Comparison of ENCODE assay signal across 8 cellular contexts in the genomic region with DNA sequence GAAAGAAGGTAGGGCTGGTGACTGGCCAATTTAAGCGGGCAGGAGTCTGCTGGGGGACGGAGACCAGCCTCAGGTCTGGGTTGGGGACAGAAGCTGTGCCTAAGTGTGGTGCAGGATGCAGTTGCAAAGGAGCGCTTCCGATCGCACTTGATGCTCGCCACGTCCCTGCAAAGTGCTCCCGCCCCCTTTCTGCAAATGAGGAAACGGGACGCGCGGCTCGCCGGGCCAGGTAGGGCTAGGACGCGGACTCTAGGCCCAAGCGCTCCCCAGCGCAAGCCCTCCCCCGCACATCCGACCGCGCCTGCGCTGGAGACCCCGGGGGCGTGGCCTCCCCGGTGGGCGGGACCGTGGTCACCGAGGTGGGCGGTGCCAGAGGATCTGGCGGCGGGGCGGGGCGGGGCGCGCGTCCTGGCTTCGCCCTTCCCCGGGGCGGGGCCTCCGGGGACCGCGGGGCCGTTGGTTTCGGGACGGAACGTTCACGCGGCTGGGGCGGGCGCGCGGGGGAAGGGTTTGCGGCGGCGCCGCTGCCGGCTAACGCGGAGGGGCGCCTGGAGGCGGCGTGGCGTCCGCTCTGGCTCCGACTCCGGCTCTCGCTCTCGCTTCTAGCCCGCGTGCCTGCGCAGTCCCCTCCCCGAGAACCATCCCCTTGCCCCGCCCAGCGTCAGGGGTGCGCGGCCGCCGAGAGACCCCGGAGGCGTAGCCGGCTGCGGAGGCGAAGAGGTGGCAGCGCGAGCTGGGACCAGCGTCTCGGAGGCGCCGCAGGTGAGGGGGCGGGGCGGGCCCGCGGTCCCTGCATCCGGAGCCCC. TPM values are rescaled to one million over a fixed set of nuclear protein-coding genes. Genes with fewer than 3 reads are reported as not detected.
DNase-seq lines count a peak whose midpoint lies in the region; ATAC-seq and TF ChIP-seq lines count a peak whose summit lies in the region.

A gene (plus strand): TSS at position 513 of the 806 bp plus-strand sequence. CDS start 12,446 bp downstream, outside the sequence.

- no peaks in the 10 kb centered on the region for H4K20me1 ChIP-seq in SU-DHL-6 (ENCODE audit: low read depth, low read length)

- H3K4me1 ChIP-seq in ovary (ENCODE audit: insufficient read depth) (peaks cover 5% of the 10 kb centered on the region), thymus (ENCODE audit: control insufficient read depth, insufficient read depth, low read length) (peaks cover 14% of the 10 kb centered on the region)

- no peaks in the 10 kb centered on the region for H3K9me2 ChIP-seq in SU-DHL-6 (replicated peaks; ENCODE audit: insufficient read depth, low read length)

- H3K4me3 Mint-ChIP-seq in activated naive CD8-positive, alpha-beta T cell treated with anti-CD3 and anti-CD28 coated beads, Interleukin-2, amount 10 ng/mL, durations not matched to agents 7 days and 5 days = peak within 1 kb of the TSS; percentile 83

- peak; percentile 82 for DNase-seq in GM12864 (ENCODE audit: low read depth)
- peak; percentile 82 for DNase-seq in NCI-H1105 (lab: John Stamatoyannopoulos, UW)
- DNase-seq in activated naive CD8-positive, alpha-beta T cell treated with anti-CD3 and anti-CD28 coated beads, Interleukin-2, amount 10 ng/mL, durations not matched to agents 7 days and 5 days = peak; percentile 100
- peak; percentile 81 to 99 (median 96) for DNase-seq in head of caudate nucleus
- DNase-seq in ovary = peak; percentile 90 to 99 (median 96)

- intact Hi-C loops in head of caudate nucleus (cut with DNase I) (loop anchor here (5.0 kb wide), 1 partner anchor 37 kb away; no protein-coding TSS in a partner anchor), ovary (cut with DNase I) (no loop called here)

- H3K79me2 ChIP-seq in SU-DHL-6 (ENCODE audit: insufficient read depth, low read length) = peaks cover 6% of the 10 kb centered on the region; the same call in 1 of the 2 replicates

- WGBS in ovary, 3 donors = 0 to 1% (median 1%) methylated on average over 31 to 94 of the region's 95 CpGs
- under 1% methylated on average over 95 of the region's 95 CpGs for WGBS in thymus

- peak; percentile 67 for ATAC-seq in HG02623 (IDR thresholded peaks at IDR 0.05; ENCODE audit: unreplicated experiment)
- peak; percentile 90 for ATAC-seq in activated naive CD8-positive, alpha-beta T cell treated with anti-CD3 and anti-CD28 coated beads, Interleukin-2, amount 10 ng/mL, durations not matched to agents 7 days and 5 days (ENCODE audit: low read depth)

- TF ChIP-seq CTCF in GM12864 (IDR thresholded peaks at IDR 0.05; ENCODE audit: low read depth, low read length, missing control alignments) (no peak), SU-DHL-6 (IDR thresholded peaks at IDR 0.05; ENCODE audit: insufficient read depth, low read length, poor library complexity, severe bottlenecking) (no peak), ovary (IDR thresholded peaks at IDR 0.05) (peak in 1 of 3 donors; percentile 19)

- H3K9me3 ChIP-seq in SU-DHL-6 (ENCODE audit: insufficient read depth, low read length) (no peaks in the 10 kb centered on the region), ovary (no peaks in the 10 kb centered on the region), thymus (ENCODE audit: control insufficient read depth) (no peaks in the 10 kb centered on the region)

- H3K27ac Mint-ChIP-seq in activated naive CD8-positive, alpha-beta T cell treated with anti-CD3 and anti-CD28 coated beads, Interleukin-2, amount 10 ng/mL, durations not matched to agents 7 days and 5 days = peak within 1 kb of the TSS; percentile 82

- H3F3A ChIP-seq in SU-DHL-6 (ENCODE audit: insufficient read depth) = no peaks in the 10 kb centered on the region

- peak within 1 kb of the TSS; percentile 85 for H3K4me2 ChIP-seq in SU-DHL-6 (ENCODE audit: low read depth, low read length, poor library complexity, severe bottlenecking)

- H3K4me3 ChIP-seq in GM12864 (ENCODE audit: low read depth, low read length) (peak within 1 kb of the TSS; percentile 85), SU-DHL-6 (ENCODE audit: insufficient read depth, low read length, poor library complexity, severe bottlenecking) (peak within 1 kb of the TSS; percentile 80), ovary (peak within 1 kb of the TSS; percentile 72), thymus (ENCODE audit: low read length) (peak within 1 kb of the TSS; percentile 75)

- H2AFZ ChIP-seq in SU-DHL-6 (ENCODE audit: low read depth, low read length, severe bottlenecking) = peak within 1 kb of the TSS; percentile 88

- peaks cover 8% of the 10 kb centered on the region for H3K36me3 Mint-ChIP-seq in activated naive CD8-positive, alpha-beta T cell treated with anti-CD3 and anti-CD28 coated beads, Interleukin-2, amount 10 ng/mL, durations not matched to agents 7 days and 5 days

- TF ChIP-seq POLR2A in ovary (IDR thresholded peaks at IDR 0.05) = peak; percentile 74

- H3K36me3 ChIP-seq in SU-DHL-6 (ENCODE audit: low read length) (no peaks in the 10 kb centered on the region), ovary (no peaks in the 10 kb centered on the region), thymus (ENCODE audit: control insufficient read depth, insufficient read depth) (peaks cover 3% of the 10 kb centered on the region)

- H3K9ac ChIP-seq in SU-DHL-6 (ENCODE audit: low read length) = peak within 1 kb of the TSS; percentile 76

- H3K27ac ChIP-seq in SU-DHL-6 (ENCODE audit: low read depth, low read length) (peak within 1 kb of the TSS; percentile 42), ovary (peak within 1 kb of the TSS in 1 of 2 donors; percentile 38), thymus (ENCODE audit: low read depth) (peak within 1 kb of the TSS; percentile 69)

- H3K27me3 Mint-ChIP-seq in activated naive CD8-positive, alpha-beta T cell treated with anti-CD3 and anti-CD28 coated beads, Interleukin-2, amount 10 ng/mL, durations not matched to agents 7 days and 5 days = no peaks in the 10 kb centered on the region

- H3K4me1 Mint-ChIP-seq in activated naive CD8-positive, alpha-beta T cell treated with anti-CD3 and anti-CD28 coated beads, Interleukin-2, amount 10 ng/mL, durations not matched to agents 7 days and 5 days = peaks cover 35% of the 10 kb centered on the region

- no peak for TF ChIP-seq EP300 in ovary (IDR thresholded peaks at IDR 0.05)

- H3K9me3 Mint-ChIP-seq in activated naive CD8-positive, alpha-beta T cell treated with anti-CD3 and anti-CD28 coated beads, Interleukin-2, amount 10 ng/mL, durations not matched to agents 7 days and 5 days = no peaks in the 10 kb centered on the region

- POLR2A ChIA-PET in activated naive CD8-positive, alpha-beta T cell treated with anti-CD3 and anti-CD28 coated beads, Interleukin-2, amount 10 ng/mL, durations not matched to agents 7 days and 5 days (lab: Charles Lee) = interaction anchor here (1.0 to 1.7 kb wide), 6 partner anchors 9 to 104 kb away, joined by 3 to 8 read pairs (median 6); a partner anchor contains a TSS

- H3K27me3 ChIP-seq in SU-DHL-6 (ENCODE audit: low read length) = no peaks in the 10 kb centered on the region
- no peaks in the 10 kb centered on the region for H3K27me3 ChIP-seq in ovary
- H3K27me3 ChIP-seq in thymus (ENCODE audit: control insufficient read depth, insufficient read depth) = no peaks in the 10 kb centered on the region

RNA-seq across cellular contexts. Expression of the gene that starts here (rescaled TPM):
- 10 to 100 TPM; 71.9 to 77.0 TPM for total RNA-seq in activated naive CD8-positive, alpha-beta T cell treated with anti-CD3 and anti-CD28 coated beads, Interleukin-2, amount 10 ng/mL, durations not matched to agents 7 days and 5 days
- 10 to 100 TPM; 21.9 to 50.4 (median 30.0) TPM for total RNA-seq in ovary
- polyA plus RNA-seq in ovary (10 to 100 TPM; 27.4 to 57.8 TPM), thymus (43.8 TPM)
